17 cellular contexts compared by ENCODE assay signal in genomic region chr15:55737373-55737772, GRCh38. TPM values are rescaled to one million over a fixed set of nuclear protein-coding genes. Genes with fewer than 3 reads are reported as not detected.
A peak's percentile ranks its signal among the peaks of the same experiment; 100 is the strongest.
DNase-seq lines count a peak whose midpoint lies in the region; ATAC-seq and TF ChIP-seq lines count a peak whose summit lies in the region.
"Had no signal": no experiment of that assay in that cellular context is flagged by ENCODE, and none has a peak within 500 bp of the region (broad histone marks: within the 10 kb centered on the region; RNA-seq: fewer than 3 reads in every experiment).

No MANE protein-coding gene starts in this region.

- no peak for DNase-seq in left ventricle myocardium superior
- no peak for DNase-seq in right atrium auricular region (ENCODE audit: low spot score)
- peak; percentile 17 for DNase-seq in adipocyte (ENCODE audit: low read depth)
- peak; percentile 37 for DNase-seq in kidney epithelial cell (ENCODE audit: low read depth)
- DNase-seq in type B pancreatic cell (ENCODE audit: extremely low spot score, unreplicated experiment), result no peak
- DNase-seq in esophagus squamous epithelium (lab: John Stamatoyannopoulos, UW), result no peak
- no peak for DNase-seq in WERI-Rb-1
- DNase-seq: activated naive CD8-positive, alpha-beta T cell treated with anti-CD3 and anti-CD28 coated beads, Interleukin-2, amount 10 ng/mL, durations not matched to agents 7 days and 5 days; DMS153; NCI-H524; pancreas; stimulated activated CD4-positive, alpha-beta T cell treated with anti-CD3 and anti-CD28 coated beads, Interleukin-2, amount 100 ng/mL, for 24 hours had no signal

- peak overlapping the region; percentile 68 for H3K27ac Mint-ChIP-seq in type B pancreatic cell
- H3K27ac Mint-ChIP-seq: activated naive CD8-positive, alpha-beta T cell treated with anti-CD3 and anti-CD28 coated beads, Interleukin-2, amount 10 ng/mL, durations not matched to agents 7 days and 5 days; stimulated activated effector memory CD8-positive, alpha-beta T cell treated with anti-CD3 and anti-CD28 coated beads, Interleukin-12 subunit alpha, Interleukin-12 subunit beta, amount 100 ng/mL, for 72 hours had no signal

- H3K36me3 ChIP-seq in right atrium auricular region (no peaks in the 10 kb centered on the region), adipocyte (ENCODE audit: control insufficient read depth, insufficient read depth, low read length, severe bottlenecking) (no peaks in the 10 kb centered on the region), kidney epithelial cell (ENCODE audit: control insufficient read depth, insufficient read depth, low read length) (no peaks in the 10 kb centered on the region), esophagus squamous epithelium (no peaks in the 10 kb centered on the region), WERI-Rb-1 (no peaks in the 10 kb centered on the region)
- H3K36me3 ChIP-seq: pancreas had no signal

- H3K27ac ChIP-seq in right atrium auricular region (no peak overlapping the region), esophagus squamous epithelium (no peak overlapping the region), WERI-Rb-1 (no peak overlapping the region)
- H3K27ac ChIP-seq: coronary artery, pancreas had no signal

- no peak for TF ChIP-seq POLR2A in esophagus squamous epithelium (IDR thresholded peaks at IDR 0.05)

- H3K27me3 ChIP-seq in right atrium auricular region (no peaks in the 10 kb centered on the region), adipocyte (replicated peaks; ENCODE audit: control insufficient read depth, insufficient read depth, low read length) (peaks cover 11% of the 10 kb centered on the region), kidney epithelial cell (ENCODE audit: control insufficient read depth, insufficient read depth, low read length) (no peaks in the 10 kb centered on the region), esophagus squamous epithelium (peaks cover 0 to 47% (median 5%) of the 10 kb centered on the region in 4 donors), WERI-Rb-1 (ENCODE audit: insufficient read depth, low read depth, severe bottlenecking) (no peaks in the 10 kb centered on the region)

- no peaks in the 10 kb centered on the region for H3K27me3 Mint-ChIP-seq in type B pancreatic cell

- H3K36me3 Mint-ChIP-seq in type B pancreatic cell, result peaks cover 5% of the 10 kb centered on the region
- H3K36me3 Mint-ChIP-seq: activated naive CD8-positive, alpha-beta T cell treated with anti-CD3 and anti-CD28 coated beads, Interleukin-2, amount 10 ng/mL, durations not matched to agents 7 days and 5 days; stimulated activated effector memory CD8-positive, alpha-beta T cell treated with anti-CD3 and anti-CD28 coated beads, Interleukin-12 subunit alpha, Interleukin-12 subunit beta, amount 100 ng/mL, for 72 hours had no signal

- no peaks in the 10 kb centered on the region for H3K9me3 Mint-ChIP-seq in type B pancreatic cell
- H3K9me3 Mint-ChIP-seq: activated naive CD8-positive, alpha-beta T cell treated with anti-CD3 and anti-CD28 coated beads, Interleukin-2, amount 10 ng/mL, durations not matched to agents 7 days and 5 days; stimulated activated effector memory CD8-positive, alpha-beta T cell treated with anti-CD3 and anti-CD28 coated beads, Interleukin-12 subunit alpha, Interleukin-12 subunit beta, amount 100 ng/mL, for 72 hours had no signal

- H3K4me3 ChIP-seq in right atrium auricular region (no peak overlapping the region), adipocyte (ENCODE audit: low read length) (no peak overlapping the region), kidney epithelial cell (ENCODE audit: low read depth, low read length) (no peak overlapping the region), esophagus squamous epithelium (no peak overlapping the region), WERI-Rb-1 (ENCODE audit: low read depth, low read length) (no peak overlapping the region)
- H3K4me3 ChIP-seq: coronary artery, pancreas had no signal

- H3K4me3 Mint-ChIP-seq in type B pancreatic cell, result peak overlapping the region; percentile 70
- H3K4me3 Mint-ChIP-seq: activated naive CD8-positive, alpha-beta T cell treated with anti-CD3 and anti-CD28 coated beads, Interleukin-2, amount 10 ng/mL, durations not matched to agents 7 days and 5 days; stimulated activated effector memory CD8-positive, alpha-beta T cell treated with anti-CD3 and anti-CD28 coated beads, Interleukin-12 subunit alpha, Interleukin-12 subunit beta, amount 100 ng/mL, for 72 hours had no signal

- peak; percentile 52 for ATAC-seq in left ventricle myocardium superior
- ATAC-seq in GM19351 (IDR thresholded peaks at IDR 0.05; ENCODE audit: unreplicated experiment), result no peak
- ATAC-seq: Panc1; pancreas; stimulated activated effector memory CD8-positive, alpha-beta T cell treated with anti-CD3 and anti-CD28 coated beads, Interleukin-12 subunit alpha, Interleukin-12 subunit beta, amount 100 ng/mL, for 72 hours had no signal

- no peaks in the 10 kb centered on the region for H3K4me1 ChIP-seq in right atrium auricular region
- H3K4me1 ChIP-seq in adipocyte (ENCODE audit: control insufficient read depth, insufficient read depth, low read length), result peaks cover 8% of the 10 kb centered on the region
- peaks cover 9 to 15% (median 12%) of the 10 kb centered on the region in 3 donors for H3K4me1 ChIP-seq in esophagus squamous epithelium
- H3K4me1 ChIP-seq: pancreas had no signal

- no peak overlapping the region for H3K9ac ChIP-seq in adipocyte (ENCODE audit: low read length)

- H3K9me3 ChIP-seq in right atrium auricular region, result no peaks in the 10 kb centered on the region
- no peaks in the 10 kb centered on the region for H3K9me3 ChIP-seq in adipocyte (ENCODE audit: control insufficient read depth, low read length)
- no peaks in the 10 kb centered on the region for H3K9me3 ChIP-seq in esophagus squamous epithelium
- no peaks in the 10 kb centered on the region for H3K9me3 ChIP-seq in WERI-Rb-1 (ENCODE audit: severe bottlenecking)
- H3K9me3 ChIP-seq: pancreas had no signal

- intact Hi-C loops in left ventricle myocardium superior (cut with micrococcal nuclease) (no loop called here), esophagus squamous epithelium (cut with DNase I) (no loop called here)

- H3K4me1 Mint-ChIP-seq in type B pancreatic cell (ENCODE audit: unreplicated experiment), result peaks cover 47% of the 10 kb centered on the region
- H3K4me1 Mint-ChIP-seq: activated naive CD8-positive, alpha-beta T cell treated with anti-CD3 and anti-CD28 coated beads, Interleukin-2, amount 10 ng/mL, durations not matched to agents 7 days and 5 days; stimulated activated effector memory CD8-positive, alpha-beta T cell treated with anti-CD3 and anti-CD28 coated beads, Interleukin-12 subunit alpha, Interleukin-12 subunit beta, amount 100 ng/mL, for 72 hours had no signal

- TF ChIP-seq CTCF in right atrium auricular region (IDR thresholded peaks at IDR 0.05), result no peak
- TF ChIP-seq CTCF in kidney epithelial cell (IDR thresholded peaks at IDR 0.05; ENCODE audit: insufficient read depth, low read length, poor library complexity, severe bottlenecking), result no peak
- no peak for TF ChIP-seq CTCF in type B pancreatic cell (conservative IDR thresholded peaks at IDR 0.05)
- no peak for TF ChIP-seq CTCF in esophagus squamous epithelium (IDR thresholded peaks at IDR 0.05)
- no peak for TF ChIP-seq CTCF in WERI-Rb-1 (IDR thresholded peaks at IDR 0.05; ENCODE audit: low read depth, low read length)

RNA-seq across cellular contexts. Expression of gene PRTG, which starts 5.6 kb away (rescaled TPM):
- total RNA-seq in left ventricle myocardium superior (0.77 TPM), right atrium auricular region (1 to 10 TPM in 1 of 2 donors, under 1 TPM in 1; 0.44 to 3.3 TPM), kidney epithelial cell (7.9 and 9.4 TPM in 2 replicates), type B pancreatic cell (ENCODE audit: low replicate concordance) (14.3 and 51.7 TPM in 2 replicates), esophagus squamous epithelium (1 to 10 TPM in 1 of 4 donors, under 1 TPM in 3; 0.04 to 1.3 (median 0.15) TPM)
- total RNA-seq: activated naive CD8-positive, alpha-beta T cell treated with anti-CD3 and anti-CD28 coated beads, Interleukin-2, amount 10 ng/mL, durations not matched to agents 7 days and 5 days; HT-29 had no signal

Comparison
In these comparisons a context has a peak if more than half of its experiments do, and no peak if none do; other contexts are left out.
1. DNase-seq: peak in adipocyte (single experiment) and kidney epithelial cell (single experiment); none in left ventricle myocardium superior (single experiment), right atrium auricular region (single experiment), type B pancreatic cell (single experiment), esophagus squamous epithelium (single experiment) and WERI-Rb-1 (single experiment).